8 cellular contexts compared by ENCODE assay signal in the genomic region with DNA sequence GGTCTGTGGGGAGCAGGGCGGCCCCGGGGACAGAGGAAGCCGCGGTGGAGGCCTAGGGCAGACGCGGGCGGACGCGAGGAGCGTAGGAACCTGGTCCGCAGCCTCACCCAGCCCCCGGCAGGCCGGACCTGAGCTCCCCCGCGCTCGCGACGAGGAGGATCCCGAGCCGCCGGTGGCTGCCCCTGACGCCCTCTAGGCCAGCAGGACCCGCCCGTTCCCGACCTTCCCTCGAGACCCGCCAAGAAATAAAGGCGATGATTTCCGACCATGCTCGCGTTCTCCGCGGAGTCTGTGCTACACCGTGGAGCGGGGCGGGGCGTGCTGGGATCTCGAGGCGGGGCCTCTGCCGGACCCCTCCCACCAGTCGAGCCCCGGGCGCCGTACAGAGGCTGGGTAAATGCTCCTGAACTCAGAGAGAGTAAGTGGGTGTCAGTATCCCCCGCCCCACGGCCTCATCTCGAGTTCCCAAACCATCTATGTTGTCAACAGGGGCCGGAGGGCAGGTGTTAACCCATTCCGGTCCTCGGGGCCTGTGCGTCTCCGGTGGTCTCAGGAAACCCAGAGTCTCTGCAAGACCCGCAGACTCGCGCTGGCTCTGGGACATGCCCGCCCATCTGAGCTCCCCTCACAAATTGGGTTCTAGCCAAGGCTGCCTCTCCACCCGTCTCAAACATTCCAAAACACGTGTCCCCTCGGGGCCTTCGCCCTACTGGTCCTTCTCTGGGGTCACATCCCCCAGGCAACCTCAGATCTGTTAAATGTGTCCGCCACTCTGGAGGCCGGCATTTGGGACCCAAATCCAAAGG. TPM values are rescaled to one million over a fixed set of nuclear protein-coding genes. Genes with fewer than 3 reads are reported as not detected.
A peak's percentile ranks its signal among the peaks of the same experiment; 100 is the strongest.
DNase-seq lines count a peak whose midpoint lies in the region; ATAC-seq and TF ChIP-seq lines count a peak whose summit lies in the region.

No MANE protein-coding gene starts in this region.

- peak overlapping the region in 7 of 8 donors; percentile 39 to 91 (median 58) for H3K27ac Mint-ChIP-seq in CD8-positive, alpha-beta memory T cell

- DNase-seq in CD8-positive, alpha-beta memory T cell: peak; percentile 59 to 77 (median 66)
- DNase-seq in RWPE1 (ENCODE audit: low spot score): peak; percentile 63
- DNase-seq in activated naive CD4-positive, alpha-beta T cell (lab: John Stamatoyannopoulos, UW): peak; percentile 36 to 69 (median 56)
- DNase-seq in left cardiac atrium: peak; percentile 77
- DNase-seq in gastrocnemius medialis: no peak
- no peak for DNase-seq in superior temporal gyrus (ENCODE audit: extremely low spot score)

- CTCF ChIA-PET in CD8-positive, alpha-beta memory T cell (lab: Charles Lee): interaction anchor here (0.6 kb wide), 1 partner anchor 459 kb away, joined by 3 read pairs; no protein-coding TSS in a partner anchor
- CTCF ChIA-PET in RWPE1 (lab: Yijun Ruan, JAX): interaction anchor here (0.7 kb wide), 1 partner anchor 560 kb away, joined by 3 read pairs; no protein-coding TSS in a partner anchor

- H3K4me1 ChIP-seq in CD8-positive, alpha-beta memory T cell (ENCODE audit: insufficient read depth, low read length): peaks cover 11% of the 10 kb centered on the region
- H3K4me1 ChIP-seq in gastrocnemius medialis: peaks cover 0 to 14% of the 10 kb centered on the region in 2 donors

- peaks cover 13 to 17% (median 14%) of the 10 kb centered on the region in 3 donors for H3K4me1 Mint-ChIP-seq in CD8-positive, alpha-beta memory T cell

- TF ChIP-seq CTCF in RWPE1 (conservative IDR thresholded peaks at IDR 0.05; ENCODE audit: low read depth) (no peak), gastrocnemius medialis (IDR thresholded peaks at IDR 0.05 in 4 of 5, conservative IDR thresholded peaks at IDR 0.05 in 1 of 5) (no peak)

- ATAC-seq in GM19455 (IDR thresholded peaks at IDR 0.05; ENCODE audit: unreplicated experiment): peak; percentile 82
- peak; percentile 44 for ATAC-seq in HG03575 (IDR thresholded peaks at IDR 0.05; ENCODE audit: extremely low read depth, insufficient number of reproducible peaks, low FRiP score, unreplicated experiment)
- peak; percentile 89 to 90 for ATAC-seq in left cardiac atrium
- ATAC-seq in gastrocnemius medialis: peak; percentile 37 to 70

- H3K36me3 ChIP-seq in CD8-positive, alpha-beta memory T cell (ENCODE audit: insufficient read depth, low read length): no peaks in the 10 kb centered on the region
- no peaks in the 10 kb centered on the region for H3K36me3 ChIP-seq in gastrocnemius medialis

- peaks cover 0 to 4% of the 10 kb centered on the region in 2 donors for H3K27me3 Mint-ChIP-seq in CD8-positive, alpha-beta memory T cell

- H3K27ac ChIP-seq in CD8-positive, alpha-beta memory T cell (ENCODE audit: low read depth, low read length): peak overlapping the region; percentile 54
- peak overlapping the region; percentile 67 for H3K27ac ChIP-seq in RWPE1
- H3K27ac ChIP-seq in gastrocnemius medialis: peak overlapping the region; percentile 51 to 70 (median 62)

- intact Hi-C loops in left cardiac atrium (cut with DNase I): no loop called here
- intact Hi-C loops in gastrocnemius medialis (cut with DNase I; ENCODE audit: low total_unique reads): no loop called here

- no peak for TF ChIP-seq POLR2A in gastrocnemius medialis (IDR thresholded peaks at IDR 0.05)

- peak overlapping the region; percentile 63 for H3K4me3 ChIP-seq in CD8-positive, alpha-beta memory T cell (ENCODE audit: low read length)
- H3K4me3 ChIP-seq in gastrocnemius medialis: peak overlapping the region; percentile 62 to 80 (median 68)

- no peaks in the 10 kb centered on the region for H3K9me3 Mint-ChIP-seq in CD8-positive, alpha-beta memory T cell

- no peaks in the 10 kb centered on the region for H3K27me3 ChIP-seq in CD8-positive, alpha-beta memory T cell (ENCODE audit: insufficient read depth, low read length, poor library complexity, severe bottlenecking)
- H3K27me3 ChIP-seq in gastrocnemius medialis: peaks cover 13 to 25% (median 18%) of the 10 kb centered on the region in 3 donors

- peak overlapping the region; percentile 80 to 95 (median 86) for H3K4me3 Mint-ChIP-seq in CD8-positive, alpha-beta memory T cell

- in situ Hi-C loops in gastrocnemius medialis (cut with MboI; ENCODE audit: low sequenced_read_pairs in 4 of 4): no loop called here

- peaks cover 0 to 3% (median 0%) of the 10 kb centered on the region in 3 donors for H3K36me3 Mint-ChIP-seq in CD8-positive, alpha-beta memory T cell

- H3K9me3 ChIP-seq in CD8-positive, alpha-beta memory T cell (ENCODE audit: low read length): no peaks in the 10 kb centered on the region
- no peaks in the 10 kb centered on the region for H3K9me3 ChIP-seq in gastrocnemius medialis

- POLR2A ChIA-PET in CD8-positive, alpha-beta memory T cell (lab: Charles Lee): interaction anchor here (0.7 to 1.7 kb wide), 2 partner anchors 10 to 22 kb away, joined by 3 to 7 read pairs; partner anchors contain the start of gene MON1B
- POLR2A ChIA-PET in RWPE1 (lab: Yijun Ruan, JAX; ENCODE audit: low non-redundant PET): no interaction called here

RNA-seq across cellular contexts. Expression of gene SYCE1L, which starts 13.7 kb away (rescaled TPM):
- 1 to 10 TPM; 3.9 to 4.6 TPM for total RNA-seq in CD8-positive, alpha-beta memory T cell
- 3.9 TPM for polyA plus RNA-seq in CD8-positive, alpha-beta memory T cell
- total RNA-seq in left cardiac atrium: 1 to 10 TPM; 1.1 to 2.7 TPM
- total RNA-seq in gastrocnemius medialis: not detected

RNA-seq across cellular contexts. Expression of gene MON1B, which starts 21.9 kb away (rescaled TPM):
- total RNA-seq in CD8-positive, alpha-beta memory T cell: 10 to 100 TPM; 55.0 to 60.2 TPM
- polyA plus RNA-seq in CD8-positive, alpha-beta memory T cell: 59.5 TPM
- 10 to 100 TPM; 21.2 to 25.5 TPM for total RNA-seq in left cardiac atrium
- total RNA-seq in gastrocnemius medialis: 10 to 100 TPM in 2 of 4 donors, 1 to 10 TPM in 2; 6.6 to 14.6 (median 10.6) TPM

Comparison
In these comparisons a context has a peak if more than half of its experiments do, and no peak if none do; other contexts are left out.
1. DNase-seq: peak in CD8-positive, alpha-beta memory T cell (5 of 5), RWPE1 (single experiment), activated naive CD4-positive, alpha-beta T cell (4 of 4) and left cardiac atrium (single experiment); none in gastrocnemius medialis (0 of 2) and superior temporal gyrus (single experiment).
2. Peak in every context shown above with its lines, with median percentiles within 50 percentile points of each other: H3K27ac ChIP-seq and ATAC-seq.